In genomic region chr16:75566889-75567255, GRCh38 we compare ENCODE assay signal across 8 cellular contexts. TPM values are rescaled to one million over a fixed set of nuclear protein-coding genes. Genes with fewer than 3 reads are reported as not detected.
DNase-seq lines count a peak whose midpoint lies in the region; ATAC-seq and TF ChIP-seq lines count a peak whose summit lies in the region.

No MANE protein-coding gene starts in this region.

- no peaks in the 10 kb centered on the region for H3K9me3 ChIP-seq in neural cell (ENCODE audit: low read length)

- DNase-seq in Daoy (ENCODE audit: low read depth) (peak; percentile 13), T-helper 22 cell (ENCODE audit: low read depth) (peak; percentile 1), epithelial cell of esophagus (ENCODE audit: low read depth) (peak; percentile 17), NCI-H226 (no peak), SHP77 (lab: John Stamatoyannopoulos, UW) (no peak), occipital lobe (lab: John Stamatoyannopoulos, UW) (no peak)

- no peaks in the 10 kb centered on the region for H3K9me2 ChIP-seq in neural cell (ENCODE audit: insufficient read depth, low read length)

- ATAC-seq in HG02885 (IDR thresholded peaks at IDR 0.05; ENCODE audit: poor library complexity, unreplicated experiment), result peak; percentile 3

- peak overlapping the region; percentile 79 for H3K27ac ChIP-seq in neural cell (ENCODE audit: low read length)

- H3F3A ChIP-seq in neural cell (ENCODE audit: insufficient read depth, low read length, poor library complexity, severe bottlenecking), result no peaks in the 10 kb centered on the region

- H3K4me3 ChIP-seq in epithelial cell of esophagus (ENCODE audit: low read length) (peak overlapping the region; percentile 83), neural cell (ENCODE audit: low read length) (peak overlapping the region; percentile 99)

- H2AFZ ChIP-seq in neural cell (ENCODE audit: low read depth, low read length), result peak overlapping the region; percentile 87

- no peak for TF ChIP-seq RAD21 in neural cell (conservative IDR thresholded peaks at IDR 0.05)

- H4K20me1 ChIP-seq in neural cell (ENCODE audit: insufficient read depth), result peaks cover 12% of the 10 kb centered on the region

- H3K79me2 ChIP-seq in neural cell (replicated peaks; ENCODE audit: insufficient read depth, low read length), result peaks cover 18% of the 10 kb centered on the region

- peak overlapping the region; percentile 91 for H3K9ac ChIP-seq in neural cell (ENCODE audit: low read length)

- no peak for TF ChIP-seq EP300 in neural cell (conservative IDR thresholded peaks at IDR 0.05; ENCODE audit: poor library complexity, severe bottlenecking)

- TF ChIP-seq CTCF in epithelial cell of esophagus (IDR thresholded peaks at IDR 0.05; ENCODE audit: insufficient read depth, low read depth, low read length, missing control alignments), result no peak
- no peak for TF ChIP-seq CTCF in neural cell (IDR thresholded peaks at IDR 0.05; ENCODE audit: poor library complexity, severe bottlenecking)

- peak overlapping the region; percentile 83 for H3K4me2 ChIP-seq in neural cell (ENCODE audit: low read length)

- H3K27me3 ChIP-seq in neural cell (ENCODE audit: insufficient read depth, low read depth, low read length), result no peaks in the 10 kb centered on the region

- H3K36me3 ChIP-seq in neural cell (ENCODE audit: insufficient read depth, low read length), result peaks cover 7% of the 10 kb centered on the region

TF ChIP-seq in neural cell, 6 proteins besides CTCF, POLR2A, EP300 and RAD21:
- TF ChIP-seq MXI1 (conservative IDR thresholded peaks at IDR 0.05; ENCODE audit: poor library complexity, severe bottlenecking), result no peak
- TF ChIP-seq EZH2 (IDR thresholded peaks at IDR 0.05; ENCODE audit: borderline replicate concordance, insufficient read depth, low read length, poor library complexity, severe bottlenecking), result no peak
- TF ChIP-seq, protein P1, sequence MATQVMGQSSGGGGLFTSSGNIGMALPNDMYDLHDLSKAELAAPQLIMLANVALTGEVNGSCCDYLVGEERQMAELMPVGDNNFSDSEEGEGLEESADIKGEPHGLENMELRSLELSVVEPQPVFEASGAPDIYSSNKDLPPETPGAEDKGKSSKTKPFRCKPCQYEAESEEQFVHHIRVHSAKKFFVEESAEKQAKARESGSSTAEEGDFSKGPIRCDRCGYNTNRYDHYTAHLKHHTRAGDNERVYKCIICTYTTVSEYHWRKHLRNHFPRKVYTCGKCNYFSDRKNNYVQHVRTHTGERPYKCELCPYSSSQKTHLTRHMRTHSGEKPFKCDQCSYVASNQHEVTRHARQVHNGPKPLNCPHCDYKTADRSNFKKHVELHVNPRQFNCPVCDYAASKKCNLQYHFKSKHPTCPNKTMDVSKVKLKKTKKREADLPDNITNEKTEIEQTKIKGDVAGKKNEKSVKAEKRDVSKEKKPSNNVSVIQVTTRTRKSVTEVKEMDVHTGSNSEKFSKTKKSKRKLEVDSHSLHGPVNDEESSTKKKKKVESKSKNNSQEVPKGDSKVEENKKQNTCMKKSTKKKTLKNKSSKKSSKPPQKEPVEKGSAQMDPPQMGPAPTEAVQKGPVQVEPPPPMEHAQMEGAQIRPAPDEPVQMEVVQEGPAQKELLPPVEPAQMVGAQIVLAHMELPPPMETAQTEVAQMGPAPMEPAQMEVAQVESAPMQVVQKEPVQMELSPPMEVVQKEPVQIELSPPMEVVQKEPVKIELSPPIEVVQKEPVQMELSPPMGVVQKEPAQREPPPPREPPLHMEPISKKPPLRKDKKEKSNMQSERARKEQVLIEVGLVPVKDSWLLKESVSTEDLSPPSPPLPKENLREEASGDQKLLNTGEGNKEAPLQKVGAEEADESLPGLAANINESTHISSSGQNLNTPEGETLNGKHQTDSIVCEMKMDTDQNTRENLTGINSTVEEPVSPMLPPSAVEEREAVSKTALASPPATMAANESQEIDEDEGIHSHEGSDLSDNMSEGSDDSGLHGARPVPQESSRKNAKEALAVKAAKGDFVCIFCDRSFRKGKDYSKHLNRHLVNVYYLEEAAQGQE (IDR thresholded peaks at IDR 0.05; ENCODE audit: borderline replicate concordance), result no peak
- TF ChIP-seq SMC3 (conservative IDR thresholded peaks at IDR 0.05; ENCODE audit: poor library complexity), result no peak
- TF ChIP-seq TAF1 (IDR thresholded peaks at IDR 0.05; ENCODE audit: low read depth), result no peak
- TF ChIP-seq POLR2AphosphoS5 (IDR thresholded peaks at IDR 0.05), result no peak

RNA-seq across cellular contexts. Expression of gene GABARAPL2, which starts 0.7 kb away (rescaled TPM):
- total RNA-seq in Daoy (2014; rRNA removed; shearing (Covaris generic)), result 15.5 and 26.6 TPM in 2 replicates
- 299 and 344 TPM in 2 replicates for polyA plus RNA-seq in neural cell
- polyA minus RNA-seq in neural cell, result 104 and 117 TPM in 2 replicates
- total RNA-seq in occipital lobe, result 80.3 TPM

RNA-seq across cellular contexts. Expression of gene TMEM231, which starts 10.8 kb away (rescaled TPM):
- 7.6 and 7.7 TPM in 2 replicates for total RNA-seq in Daoy (2014; rRNA removed; shearing (Covaris generic))
- 19.6 and 25.6 TPM in 2 replicates for polyA plus RNA-seq in neural cell
- 24.0 and 27.0 TPM in 2 replicates for polyA minus RNA-seq in neural cell
- total RNA-seq in occipital lobe, result 17.0 TPM

RNA-seq across cellular contexts. Expression of gene CHST5, which starts 31.0 kb away (rescaled TPM):
- 0.30 TPM in 1 of 2 replicates, not detected in the other for total RNA-seq in Daoy (2014; rRNA removed; shearing (Covaris generic))
- 0.84 and 2.7 TPM in 2 replicates for polyA plus RNA-seq in neural cell
- 0.23 and 0.73 TPM in 2 replicates for polyA minus RNA-seq in neural cell
- total RNA-seq in occipital lobe, result 0.16 TPM

RNA-seq across cellular contexts. Expression of gene ADAT1, which starts 56.2 kb away (rescaled TPM):
- 65.3 and 72.7 TPM in 2 replicates for total RNA-seq in Daoy (2014; rRNA removed; shearing (Covaris generic))
- 62.8 and 64.5 TPM in 2 replicates for polyA plus RNA-seq in neural cell
- polyA minus RNA-seq in neural cell, result 172 and 179 TPM in 2 replicates
- total RNA-seq in occipital lobe, result 55.2 TPM

Comparison
In these comparisons a context has a peak if more than half of its experiments do, and no peak if none do; other contexts are left out.
1. DNase-seq: peak in Daoy (single experiment), T-helper 22 cell (single experiment) and epithelial cell of esophagus (single experiment); none in NCI-H226 (single experiment), SHP77 (0 of 2) and occipital lobe (single experiment).